In the genomic region with DNA sequence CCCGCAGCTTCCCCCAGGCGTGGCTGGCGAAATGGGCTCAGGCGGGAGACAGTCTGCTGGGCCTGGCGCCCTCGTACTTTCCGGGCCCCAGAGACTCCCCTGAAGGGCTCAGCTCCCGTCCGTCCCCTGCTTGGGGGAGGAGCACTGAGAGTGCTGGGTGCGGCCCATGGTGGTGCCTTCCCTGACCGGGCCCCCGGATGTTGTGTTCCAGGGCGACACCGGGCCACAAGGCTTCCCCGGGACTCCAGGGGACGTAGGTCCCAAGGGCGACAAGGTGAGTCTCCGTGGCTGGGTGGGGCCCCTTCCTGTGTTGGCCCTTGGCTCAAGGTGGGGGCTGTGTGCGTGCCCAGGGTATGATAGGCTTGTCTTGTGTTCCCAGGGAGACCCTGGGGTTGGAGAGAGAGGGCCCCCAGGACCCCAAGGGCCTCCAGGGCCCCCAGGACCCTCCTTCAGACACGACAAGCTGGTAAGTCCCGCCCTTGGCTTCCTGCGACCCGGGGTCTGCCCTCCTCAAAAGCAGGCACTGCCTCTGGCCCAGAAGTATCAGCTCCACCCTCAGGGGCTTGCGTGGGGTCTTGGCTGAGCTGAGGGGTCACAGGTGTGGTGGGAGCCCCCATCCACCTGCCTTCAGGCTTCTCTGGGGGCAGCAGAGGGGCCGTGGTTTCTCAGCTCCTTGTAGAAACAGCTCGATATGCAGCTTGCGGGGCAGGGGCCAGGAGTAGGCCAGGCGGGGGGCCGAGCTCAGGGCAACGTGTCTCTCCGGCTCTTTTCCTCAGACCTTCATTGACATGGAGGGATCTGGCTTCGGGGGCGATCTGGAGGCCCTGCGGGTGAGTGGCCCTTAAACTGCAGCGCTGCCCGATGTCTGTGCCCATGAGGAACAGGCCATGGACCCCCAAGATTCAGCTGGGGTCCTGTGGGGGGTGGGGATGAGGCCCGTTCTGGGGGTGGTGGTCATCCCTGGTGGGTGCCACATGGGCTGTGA, we compare ENCODE assay signal across 1 cellular context.
TF ChIP-seq lines count a peak whose summit lies in the region.

No MANE protein-coding gene starts in this region.

TF ChIP-seq in K562, 482 proteins besides CTCF, POLR2A, EP300 and RAD21:
- TF ChIP-seq CBFB (CRISPR knock-in tag; IDR thresholded peaks at IDR 0.05) (0 out of 2 replicates have a peak, but pooled peaks have one; percentile 10), SRSF7 (optimal IDR thresholded peaks at IDR 0.05; ENCODE audit: low read depth, low read length) (no peak)
- TF ChIP-seq, protein P1, sequence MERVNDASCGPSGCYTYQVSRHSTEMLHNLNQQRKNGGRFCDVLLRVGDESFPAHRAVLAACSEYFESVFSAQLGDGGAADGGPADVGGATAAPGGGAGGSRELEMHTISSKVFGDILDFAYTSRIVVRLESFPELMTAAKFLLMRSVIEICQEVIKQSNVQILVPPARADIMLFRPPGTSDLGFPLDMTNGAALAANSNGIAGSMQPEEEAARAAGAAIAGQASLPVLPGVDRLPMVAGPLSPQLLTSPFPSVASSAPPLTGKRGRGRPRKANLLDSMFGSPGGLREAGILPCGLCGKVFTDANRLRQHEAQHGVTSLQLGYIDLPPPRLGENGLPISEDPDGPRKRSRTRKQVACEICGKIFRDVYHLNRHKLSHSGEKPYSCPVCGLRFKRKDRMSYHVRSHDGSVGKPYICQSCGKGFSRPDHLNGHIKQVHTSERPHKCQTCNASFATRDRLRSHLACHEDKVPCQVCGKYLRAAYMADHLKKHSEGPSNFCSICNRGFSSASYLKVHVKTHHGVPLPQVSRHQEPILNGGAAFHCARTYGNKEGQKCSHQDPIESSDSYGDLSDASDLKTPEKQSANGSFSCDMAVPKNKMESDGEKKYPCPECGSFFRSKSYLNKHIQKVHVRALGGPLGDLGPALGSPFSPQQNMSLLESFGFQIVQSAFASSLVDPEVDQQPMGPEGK (CRISPR knock-in tag; IDR thresholded peaks at IDR 0.05; ENCODE audit: borderline replicate concordance): no peak
